In the genomic region with DNA sequence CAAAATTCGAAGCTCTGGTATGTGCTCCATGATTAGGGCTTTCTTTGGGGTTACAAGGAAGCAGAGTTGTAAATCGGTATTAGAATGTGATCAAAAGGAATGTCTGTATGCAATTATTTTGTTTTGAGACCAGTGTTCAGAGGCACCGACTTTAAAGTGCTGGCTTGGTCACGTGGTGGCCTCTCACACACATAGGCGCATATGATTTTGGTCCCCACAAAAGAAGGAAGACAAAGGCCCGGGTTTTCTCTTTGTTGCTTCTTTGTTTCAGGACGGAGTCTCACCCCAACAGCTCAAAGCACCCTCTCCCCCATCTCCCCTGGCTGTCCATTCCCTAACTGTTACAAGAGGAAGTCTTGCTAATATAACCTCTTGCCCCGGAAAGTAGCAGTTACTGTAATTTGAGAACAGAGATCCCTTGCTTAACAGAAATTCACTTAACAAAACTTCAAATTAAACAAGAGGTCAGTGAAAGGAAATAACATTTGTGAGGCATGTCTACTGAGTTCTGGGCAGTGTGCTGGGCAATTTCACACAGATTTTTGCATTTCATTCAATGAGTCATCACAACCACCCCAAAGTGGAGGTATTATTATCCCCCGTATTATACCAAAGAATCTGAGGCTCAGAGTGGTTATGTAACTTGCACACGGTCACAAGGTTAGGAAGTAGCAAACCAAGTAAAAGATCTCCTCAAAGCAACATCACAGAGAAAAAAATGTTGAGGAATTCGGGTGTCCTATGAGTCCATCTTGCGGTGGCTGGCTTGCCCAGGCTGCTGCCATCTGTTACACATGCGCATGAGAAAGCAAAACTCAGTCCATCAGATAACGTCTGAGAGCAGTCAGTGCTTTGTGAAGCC, we compare ENCODE assay signal across 1 cellular context.
A peak's percentile ranks its signal among the peaks of the same experiment; 100 is the strongest.
TF ChIP-seq lines count a peak whose summit lies in the region.

No MANE protein-coding gene starts in this region.

TF ChIP-seq in IMR-90, 13 proteins besides CTCF, POLR2A, EP300 and RAD21 (continued from another document):
- TF ChIP-seq, protein P1, sequence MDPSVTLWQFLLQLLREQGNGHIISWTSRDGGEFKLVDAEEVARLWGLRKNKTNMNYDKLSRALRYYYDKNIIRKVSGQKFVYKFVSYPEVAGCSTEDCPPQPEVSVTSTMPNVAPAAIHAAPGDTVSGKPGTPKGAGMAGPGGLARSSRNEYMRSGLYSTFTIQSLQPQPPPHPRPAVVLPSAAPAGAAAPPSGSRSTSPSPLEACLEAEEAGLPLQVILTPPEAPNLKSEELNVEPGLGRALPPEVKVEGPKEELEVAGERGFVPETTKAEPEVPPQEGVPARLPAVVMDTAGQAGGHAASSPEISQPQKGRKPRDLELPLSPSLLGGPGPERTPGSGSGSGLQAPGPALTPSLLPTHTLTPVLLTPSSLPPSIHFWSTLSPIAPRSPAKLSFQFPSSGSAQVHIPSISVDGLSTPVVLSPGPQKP (IDR thresholded peaks at IDR 0.05; ENCODE audit: borderline replicate concordance, low read depth, low read length): no peak
- TF ChIP-seq CEBPB (IDR thresholded peaks at IDR 0.05; ENCODE audit: low read depth, low read length): peak; percentile 42
- no peak for TF ChIP-seq NFE2L2 (IDR thresholded peaks at IDR 0.05; ENCODE audit: low read depth, low read length)
- TF ChIP-seq RCOR1 (IDR thresholded peaks at IDR 0.05; ENCODE audit: insufficient replicate concordance, low read length): peak; percentile 9
TF ChIP-seq in IMR-90: peak in this region for 4.
